Comparison of ENCODE assay signal across 12 cellular contexts in the genomic region with DNA sequence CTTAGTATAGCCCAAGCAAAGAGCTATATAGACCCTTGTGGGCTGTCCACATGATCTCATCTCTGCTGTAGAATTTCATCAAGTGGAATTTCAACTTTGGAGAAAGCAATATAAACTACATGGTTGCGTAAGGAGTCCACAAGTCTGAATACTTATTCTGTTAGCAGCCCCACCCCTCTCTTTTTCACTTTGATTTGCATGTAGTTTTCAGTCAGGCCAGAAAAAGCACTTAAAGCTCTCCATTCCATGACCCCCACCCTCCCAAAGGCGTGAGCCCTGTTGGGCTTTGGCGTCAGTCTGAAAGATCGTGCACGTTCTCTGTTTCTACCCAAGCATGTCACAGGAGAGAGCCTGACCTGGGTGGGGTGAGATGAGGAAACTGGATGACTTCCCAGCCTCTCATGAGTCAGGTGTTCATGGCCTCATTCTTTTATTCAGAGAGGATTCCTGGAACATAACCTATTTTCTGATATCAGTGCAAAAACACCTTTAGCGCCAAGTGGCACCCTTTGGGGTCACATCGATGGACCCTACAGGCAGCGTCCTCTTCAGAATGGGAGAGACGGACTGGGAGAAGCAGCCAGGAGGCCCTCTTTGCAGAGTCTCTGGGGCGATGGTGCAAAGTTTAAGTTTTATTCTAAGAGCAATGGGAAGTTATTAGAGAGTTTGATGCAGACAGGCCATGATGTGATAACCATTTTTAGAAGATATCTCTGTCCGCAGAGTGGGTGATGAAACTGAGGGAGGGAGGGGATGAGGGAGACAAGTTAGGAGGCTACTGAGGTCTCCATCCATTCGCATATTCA. TPM values are rescaled to one million over a fixed set of nuclear protein-coding genes. Genes with fewer than 3 reads are reported as not detected.
DNase-seq lines count a peak whose midpoint lies in the region; ATAC-seq, FAIRE-seq and TF ChIP-seq lines count a peak whose summit lies in the region.
"Had no signal": no experiment of that assay in that cellular context is flagged by ENCODE, and none has a peak within 500 bp of the region (broad histone marks: within the 10 kb centered on the region; RNA-seq: fewer than 3 reads in every experiment).

No MANE protein-coding gene starts in this region.

- intact Hi-C loops in IMR-90 (cut with micrococcal nuclease): no loop called here
- intact Hi-C loops in gastrocnemius medialis (cut with DNase I; ENCODE audit: low total_unique reads): no loop called here

- 0 out of 2 replicates have a peak overlapping the region, but pooled peaks have one; percentile 22 for H3K56ac ChIP-seq in IMR-90 (ENCODE audit: extremely low read depth, insufficient read depth, low read length)

- TF ChIP-seq RAD21 in IMR-90 (IDR thresholded peaks at IDR 0.05; ENCODE audit: low read length): no peak

- dilution Hi-C loops in IMR-90 (cut with HindIII; ENCODE audit: low sequenced_read_pairs, unreplicated experiment): no loop called here
- dilution Hi-C loops in keratinocyte (cut with MboI; ENCODE audit: extremely low pct_ligation_motif_present, low sequenced_read_pairs): no loop called here

- no peaks in the 10 kb centered on the region; a peak in 1 of 4 replicates for H3K79me1 ChIP-seq in IMR-90 (ENCODE audit: low read depth in 1 of 2, low read length in 2 of 2)

- H3K9me1 ChIP-seq in IMR-90 (ENCODE audit: insufficient read depth, low read length): peaks cover 21% of the 10 kb centered on the region
- H3K9me1 ChIP-seq in keratinocyte (ENCODE audit: control insufficient read depth, extremely low read depth, insufficient read depth, low read length): no peaks in the 10 kb centered on the region

- H4K91ac ChIP-seq in IMR-90 (ENCODE audit: insufficient read depth, low read depth, low read length): peak overlapping the region; percentile 63

- in situ Hi-C loops in IMR-90 (cut with MboI; ENCODE audit: low sequenced_read_pairs) (no loop called here), gastrocnemius medialis (cut with MboI; ENCODE audit: low sequenced_read_pairs in 4 of 4) (no loop called here)

- H3K27me3 ChIP-seq in IMR-90 (ENCODE audit: control insufficient read depth, insufficient read depth, low read length) (no peaks in the 10 kb centered on the region), bronchial epithelial cell (ENCODE audit: control insufficient read depth, insufficient read depth, low read length) (no peaks in the 10 kb centered on the region), keratinocyte (ENCODE audit: control insufficient read depth, extremely low read depth, insufficient read depth, low read length) (no peaks in the 10 kb centered on the region), gastrocnemius medialis (no peaks in the 10 kb centered on the region)

- H3K9ac ChIP-seq in IMR-90 (ENCODE audit: low read depth, low read length) (no peak overlapping the region), keratinocyte (ENCODE audit: control insufficient read depth, extremely low read depth, insufficient read depth, low read length) (peak overlapping the region; percentile 11)

- ATAC-seq in IMR-90 (ENCODE audit: low read depth) (no peak), gastrocnemius medialis (peak; percentile 64 to 75), GM21825 (IDR thresholded peaks at IDR 0.05; ENCODE audit: unreplicated experiment) (no peak), GM21515 (IDR thresholded peaks at IDR 0.05; ENCODE audit: unreplicated experiment) (no peak)

- no peaks in the 10 kb centered on the region for H3K36me3 ChIP-seq in IMR-90 (ENCODE audit: control insufficient read depth, insufficient read depth, low read length)
- no peaks in the 10 kb centered on the region for H3K36me3 ChIP-seq in bronchial epithelial cell (ENCODE audit: control insufficient read depth, insufficient read depth, low read length)
- no peaks in the 10 kb centered on the region for H3K36me3 ChIP-seq in keratinocyte (ENCODE audit: control insufficient read depth in 2 of 2, extremely low read depth in 1 of 2, insufficient read depth in 2 of 2, low read length in 2 of 2)
- H3K36me3 ChIP-seq in gastrocnemius medialis: no peaks in the 10 kb centered on the region

- H3K4ac ChIP-seq in IMR-90 (ENCODE audit: low read depth, low read length): peak overlapping the region; percentile 93

- CTCF ChIA-PET in IMR-90 (lab: Yijun Ruan, JAX): no interaction called here

- H3K14ac ChIP-seq in IMR-90 (replicated peaks; ENCODE audit: low read depth, low read length): peak overlapping the region; percentile 17

- H3K4me1 ChIP-seq in IMR-90 (ENCODE audit: control insufficient read depth, insufficient read depth, low read length) (peaks cover 41% of the 10 kb centered on the region), keratinocyte (ENCODE audit: control insufficient read depth, extremely low read depth, insufficient read depth, low read length) (peaks cover 23% of the 10 kb centered on the region), gastrocnemius medialis (no peaks in the 10 kb centered on the region)

- peak overlapping the region; percentile 89 for H2BK120ac ChIP-seq in IMR-90 (ENCODE audit: low read depth, low read length)

- H3K4me2 ChIP-seq in IMR-90 (ENCODE audit: low read depth, low read length): no peak overlapping the region
- peak overlapping the region; percentile 43 for H3K4me2 ChIP-seq in keratinocyte (ENCODE audit: control insufficient read depth, extremely low read depth, insufficient read depth, low read depth, low read length)

- H2BK15ac ChIP-seq in IMR-90 (ENCODE audit: low read depth, low read length): peak overlapping the region; percentile 76; the same call in 2 of the 3 replicates

- TF ChIP-seq POLR2A in IMR-90 (IDR thresholded peaks at IDR 0.05; ENCODE audit: low read depth, low read length) (no peak), gastrocnemius medialis (IDR thresholded peaks at IDR 0.05) (no peak)

- H2BK5ac ChIP-seq in IMR-90 (ENCODE audit: low read depth, low read length, poor library complexity, severe bottlenecking): peak overlapping the region; percentile 18

- POLR2A ChIA-PET in IMR-90 (lab: Charles Lee; ENCODE audit: unreplicated experiment): no interaction called here

- peak overlapping the region; percentile 60 for H2BK20ac ChIP-seq in IMR-90 (ENCODE audit: low read depth, low read length)

- BruUV-seq in IMR-90 (replicated peaks; lab: Mats Ljungman, UMichigan): no TSS peak

- peak overlapping the region; percentile 95 for H4K5ac ChIP-seq in IMR-90 (ENCODE audit: low read depth, low read length)

- H3K9me3 ChIP-seq in IMR-90 (ENCODE audit: control insufficient read depth, insufficient read depth, low read length): peaks cover 2% of the 10 kb centered on the region; the same call in 1 of the 2 replicates
- H3K9me3 ChIP-seq in keratinocyte (ENCODE audit: control insufficient read depth, low read depth, low read length): no peaks in the 10 kb centered on the region
- H3K9me3 ChIP-seq in gastrocnemius medialis: no peaks in the 10 kb centered on the region

- peak overlapping the region; percentile 56 to 65; a peak in 3 of 4 replicates for H4K8ac ChIP-seq in IMR-90 (ENCODE audit: low read depth in 2 of 2, low read length in 2 of 2)

- FAIRE-seq in bronchial epithelial cell (lab: Jason Lieb, UNC) (no peak), keratinocyte (lab: Jason Lieb, UNC) (peak; percentile 69)

- H4K20me1 ChIP-seq in IMR-90 (ENCODE audit: insufficient read depth, low read length): 0 out of 2 replicates have a peak, but pooled peaks cover 3% of the 10 kb centered on the region
- no peaks in the 10 kb centered on the region for H4K20me1 ChIP-seq in keratinocyte (ENCODE audit: control insufficient read depth, extremely low read depth, insufficient read depth, low read length)

- H3K4me3 ChIP-seq in IMR-90 (ENCODE audit: insufficient read depth, low read depth, low read length) (no peak overlapping the region), bronchial epithelial cell (ENCODE audit: low read depth, low read length) (no peak overlapping the region), keratinocyte (ENCODE audit: control insufficient read depth in 2 of 3, extremely low read depth in 1 of 3, insufficient read depth in 2 of 3, low read depth in 1 of 3, low read length in 3 of 3) (peak overlapping the region in 1 of 3 experiments; percentile 11), gastrocnemius medialis (no peak overlapping the region)

- peak overlapping the region; percentile 67 for H3K18ac ChIP-seq in IMR-90 (ENCODE audit: low read depth, low read length)

- no peak overlapping the region for H3K23ac ChIP-seq in IMR-90 (ENCODE audit: low read depth, low read length)

- H2AK5ac ChIP-seq in IMR-90 (ENCODE audit: low read depth, low read length): peak overlapping the region; percentile 59

- TF ChIP-seq CTCF in IMR-90 (conservative IDR thresholded peaks at IDR 0.05; ENCODE audit: low read depth, low read length) (no peak), bronchial epithelial cell (IDR thresholded peaks at IDR 0.05; ENCODE audit: insufficient read depth, low read length, severe bottlenecking) (no peak), keratinocyte (optimal IDR thresholded peaks at IDR 0.05 in 1 of 3, IDR thresholded peaks at IDR 0.05 in 1 of 3, conservative IDR thresholded peaks at IDR 0.05 in 1 of 3; ENCODE audit: extremely low read depth in 1 of 3, insufficient read depth in 2 of 3, low read length in 3 of 3) (no peak), gastrocnemius medialis (IDR thresholded peaks at IDR 0.05 in 4 of 5, conservative IDR thresholded peaks at IDR 0.05 in 1 of 5) (no peak)

- DNase-seq in IMR-90 (peak; percentile 50), bronchial epithelial cell (ENCODE audit: low read depth) (peak; percentile 94), keratinocyte (ENCODE audit: low read depth, low spot score) (no peak), gastrocnemius medialis (peak in 1 of 2 donors; percentile 46), middle frontal gyrus (ENCODE audit: extremely low spot score, low spot score) (no peak), C1 segment of cervical spinal cord (lab: John Stamatoyannopoulos, UW) (no peak)
- DNase-seq: activated CD4-positive, alpha-beta T cell treated with anti-CD3 and anti-CD28 coated beads, Interleukin-2, amount 10 ng/mL, durations not matched to agents 7 days and 5 days; activated effector memory CD4-positive, alpha-beta T cell treated with anti-CD3 and anti-CD28 coated beads, Interleukin-2, amount 50 U/mL, for 16 hours; immature natural killer cell; NCI-H1930 had no signal

- H3K79me2 ChIP-seq in keratinocyte (ENCODE audit: control insufficient read depth, insufficient read depth, low read length): no peaks in the 10 kb centered on the region

- H3K27ac ChIP-seq in IMR-90 (ENCODE audit: insufficient read depth, low read length) (peak overlapping the region; percentile 61; the same call in 1 of the 2 replicates), keratinocyte (ENCODE audit: control insufficient read depth, insufficient read depth, low read length) (peak overlapping the region; percentile 68), gastrocnemius medialis (no peak overlapping the region)

- H2AFZ ChIP-seq in IMR-90 (replicated peaks; ENCODE audit: low read length, poor library complexity) (no peak overlapping the region), keratinocyte (ENCODE audit: control insufficient read depth, low read length) (no peak overlapping the region)

- H2AK9ac ChIP-seq in IMR-90 (replicated peaks; ENCODE audit: low read depth, low read length, poor library complexity): no peak overlapping the region

- 89% methylated on average over 5 of the region's 12 CpGs; no CpG with 5 or more reads in 1 of the 2 experiments for WGBS in IMR-90 (ENCODE audit: extremely low coverage in 2 of 2, insufficient read length in 1 of 2), 2 experiments

RNA-seq across cellular contexts. Expression of a gene that starts 55.8 kb away (rescaled TPM):
- total RNA-seq in IMR-90 (2012; rRNA removed): 3.4 and 14.2 TPM in 2 replicates
- 10.0 and 11.5 TPM in 2 replicates for polyA plus RNA-seq in IMR-90 (2012; rRNA removed)
- polyA plus RNA-seq in IMR-90 (2012; cell fraction: cytosol; rRNA removed): 0.87 and 1.00 TPM in 2 replicates
- 0.20 and 1.8 TPM in 2 replicates for polyA plus RNA-seq in IMR-90 (2012; cell fraction: nucleus; rRNA removed; ENCODE audit: low replicate concordance)
- total RNA-seq in bronchial epithelial cell: 5.5 and 6.6 TPM in 2 replicates
- polyA plus RNA-seq in keratinocyte: 10.7 to 26.1 TPM (median 13.2 TPM) in 3 replicates
- 28.0 TPM for polyA plus RNA-seq in keratinocyte (2011; ENCODE audit: low read depth)
- polyA plus RNA-seq in keratinocyte (2011; cell fraction: cytosol; rRNA removed): 13.9 and 18.7 TPM in 2 replicates
- 2.3 and 5.2 TPM in 2 replicates for polyA plus RNA-seq in keratinocyte (2011; cell fraction: nucleus; rRNA removed)
- 13.6 and 21.0 TPM in 2 replicates for polyA plus RNA-seq in keratinocyte (2012; ENCODE audit: low replicate concordance)
- polyA minus RNA-seq in keratinocyte: 0.56 to 3.4 TPM (median 0.96 TPM) in 3 replicates
- polyA minus RNA-seq in keratinocyte (2011; cell fraction: cytosol; rRNA and poly(A)+ RNA removed): 2.7 TPM
- polyA minus RNA-seq in keratinocyte (2011; cell fraction: nucleus; rRNA and poly(A)+ RNA removed): 0.32 and 0.93 TPM in 2 replicates
- total RNA-seq in gastrocnemius medialis: 10 to 100 TPM; 11.6 to 16.8 (median 14.2) TPM

RNA-seq across cellular contexts. Expression of a gene that starts 56.0 kb away (rescaled TPM):
- total RNA-seq in IMR-90 (2012; rRNA removed): 40.5 and 48.8 TPM in 2 replicates
- polyA plus RNA-seq in IMR-90 (2012; rRNA removed): 27.6 and 30.9 TPM in 2 replicates
- 17.6 and 18.4 TPM in 2 replicates for polyA plus RNA-seq in IMR-90 (2012; cell fraction: cytosol; rRNA removed)
- polyA plus RNA-seq in IMR-90 (2012; cell fraction: nucleus; rRNA removed; ENCODE audit: low replicate concordance): 62.0 and 94.0 TPM in 2 replicates
- total RNA-seq in bronchial epithelial cell: 25.3 and 33.4 TPM in 2 replicates
- polyA plus RNA-seq in keratinocyte: 19.4 to 24.9 TPM (median 22.0 TPM) in 3 replicates
- polyA plus RNA-seq in keratinocyte (2011; ENCODE audit: low read depth): 91.7 TPM
- 24.3 and 40.5 TPM in 2 replicates for polyA plus RNA-seq in keratinocyte (2011; cell fraction: cytosol; rRNA removed)
- 72.5 and 73.3 TPM in 2 replicates for polyA plus RNA-seq in keratinocyte (2011; cell fraction: nucleus; rRNA removed)
- polyA plus RNA-seq in keratinocyte (2012; ENCODE audit: low replicate concordance): 27.5 and 32.6 TPM in 2 replicates
- 23.4 to 28.6 TPM (median 24.8 TPM) in 3 replicates for polyA minus RNA-seq in keratinocyte
- 11.9 TPM for polyA minus RNA-seq in keratinocyte (2011; cell fraction: cytosol; rRNA and poly(A)+ RNA removed)
- polyA minus RNA-seq in keratinocyte (2011; cell fraction: nucleus; rRNA and poly(A)+ RNA removed): 32.7 and 46.7 TPM in 2 replicates
- total RNA-seq in gastrocnemius medialis: 10 to 100 TPM; 22.0 to 30.6 (median 27.0) TPM

Comparison
In these comparisons a context has a peak if more than half of its experiments do, and no peak if none do; other contexts are left out.
1. ATAC-seq: peak in gastrocnemius medialis (2 of 2); none in IMR-90 (single experiment), GM21825 (single experiment) and GM21515 (single experiment).
2. DNase-seq: peak in IMR-90 (single experiment) and bronchial epithelial cell (single experiment); none in keratinocyte (single experiment), middle frontal gyrus (single experiment) and C1 segment of cervical spinal cord (0 of 14).
3. H3K27ac ChIP-seq: peak in IMR-90 (single experiment) and keratinocyte (single experiment); none in gastrocnemius medialis (0 of 4).